Comparison of ENCODE assay signal across 22 cellular contexts in the genomic region with DNA sequence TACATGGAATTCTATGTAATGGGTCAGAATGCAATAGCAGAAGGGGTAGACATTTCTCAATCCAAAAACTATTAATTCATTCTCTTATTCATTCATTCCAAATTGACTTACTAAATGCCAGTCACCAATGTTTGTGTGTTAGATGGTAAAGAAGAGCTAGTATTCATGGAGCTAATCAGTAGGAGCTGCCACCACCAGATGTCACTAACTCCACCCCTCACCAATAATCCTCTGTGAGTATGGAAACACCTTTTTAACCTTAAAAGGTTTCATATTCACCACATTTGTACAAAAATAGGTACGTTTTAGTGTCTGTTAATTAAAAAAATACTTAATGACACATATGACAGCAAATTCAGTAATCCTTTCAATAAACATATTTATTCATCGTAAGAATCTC.
DNase-seq lines count a peak whose midpoint lies in the region; ATAC-seq and TF ChIP-seq lines count a peak whose summit lies in the region.
"Had no signal": no experiment of that assay in that cellular context is flagged by ENCODE, and none has a peak within 500 bp of the region (broad histone marks: within the 10 kb centered on the region; RNA-seq: fewer than 3 reads in every experiment).

No MANE protein-coding gene starts in this region.

- H3K9me3 ChIP-seq in Loucy (ENCODE audit: insufficient read depth, low read depth, low read length) (no peaks in the 10 kb centered on the region), RWPE2 (ENCODE audit: severe bottlenecking) (no peaks in the 10 kb centered on the region), right lobe of liver (no peaks in the 10 kb centered on the region)
- H3K9me3 ChIP-seq: pancreas, right atrium auricular region, stomach, tibial nerve had no signal

- no peaks in the 10 kb centered on the region for H3F3A ChIP-seq in Loucy (ENCODE audit: low read depth)

- no peaks in the 10 kb centered on the region for H3K79me2 ChIP-seq in Loucy (ENCODE audit: insufficient read depth, low read length)

- H3K36me3 ChIP-seq in Loucy (ENCODE audit: insufficient read depth, low read length): no peaks in the 10 kb centered on the region
- no peaks in the 10 kb centered on the region for H3K36me3 ChIP-seq in RWPE2 (ENCODE audit: low read depth)
- no peaks in the 10 kb centered on the region for H3K36me3 ChIP-seq in right lobe of liver
- H3K36me3 ChIP-seq: cardiac muscle cell, pancreas, right atrium auricular region, stomach, tibial nerve had no signal

- no peak overlapping the region for H3K9ac ChIP-seq in Loucy (ENCODE audit: low read depth, low read length, poor library complexity, severe bottlenecking)

- no peak overlapping the region for H2AFZ ChIP-seq in Loucy (ENCODE audit: low read length)

- H3K4me1 ChIP-seq in Loucy (ENCODE audit: insufficient read depth, low read length, poor library complexity, severe bottlenecking): no peaks in the 10 kb centered on the region
- no peaks in the 10 kb centered on the region for H3K4me1 ChIP-seq in RWPE2 (ENCODE audit: insufficient read depth, poor library complexity, severe bottlenecking)
- no peaks in the 10 kb centered on the region for H3K4me1 ChIP-seq in right lobe of liver
- H3K4me1 ChIP-seq: pancreas, right atrium auricular region, stomach, tibial nerve had no signal

- peak; percentile 3 for DNase-seq in NCI-H1694 (lab: John Stamatoyannopoulos, UW)
- no peak for DNase-seq in NCI-H1694 treated with DMSO at 0.1 percent for 48 hours (lab: John Stamatoyannopoulos, UW)
- DNase-seq in RWPE2 (ENCODE audit: low spot score): no peak
- DNase-seq in right lobe of liver: no peak
- no peak for DNase-seq in NCI-H226
- no peak for DNase-seq in hepatic stellate cell (ENCODE audit: low spot score)
- DNase-seq: activated CD4-positive, alpha-beta T cell treated with anti-CD3 and anti-CD28 coated beads, Interleukin-2, amount 10 ng/mL, durations not matched to agents 24 days and 14 days; activated CD8-positive, alpha-beta memory T cell treated with anti-CD3 and anti-CD28 coated beads, Interleukin-2, amount 10 ng/mL, durations not matched to agents 7 days and 5 days; activated naive CD4-positive, alpha-beta T cell treated with anti-CD3 and anti-CD28 coated beads, Interleukin-2, amount 50 U/mL, for 16 hours; anterior cingulate cortex; HFFc6; left ventricle myocardium superior; NCI-H526 treated with DMSO at 0.1 percent for 48 hours; pancreas; stimulated activated CD4-positive, alpha-beta T cell treated with anti-CD3 and anti-CD28 coated beads, Interleukin-4, amount 100 ng/mL, for 24 hours; stomach had no signal

- no peak for TF ChIP-seq POLR2A in right lobe of liver (IDR thresholded peaks at IDR 0.05)

- TF ChIP-seq CTCF in Loucy (conservative IDR thresholded peaks at IDR 0.05; ENCODE audit: low read length): peak; percentile 29
- peak; percentile 25 for TF ChIP-seq CTCF in RWPE2 (IDR thresholded peaks at IDR 0.05; ENCODE audit: poor library complexity, severe bottlenecking)
- TF ChIP-seq CTCF in right lobe of liver (IDR thresholded peaks at IDR 0.05): peak; percentile 12 to 45 (median 36)

- 73% methylated on average over 2 of the region's 2 CpGs for WGBS in right lobe of liver (ENCODE audit: insufficient coverage, low coverage, low lambda C conversion rate, missing lambda C conversion rate)

- no peaks in the 10 kb centered on the region for H3K9me2 ChIP-seq in Loucy (replicated peaks; ENCODE audit: low read depth, low read length)

- no peaks in the 10 kb centered on the region for H3K27me3 ChIP-seq in Loucy (ENCODE audit: insufficient read depth, low read length, poor library complexity, severe bottlenecking)
- peaks cover 7% of the 10 kb centered on the region for H3K27me3 ChIP-seq in RWPE2 (ENCODE audit: insufficient read depth, poor library complexity, severe bottlenecking)
- no peaks in the 10 kb centered on the region for H3K27me3 ChIP-seq in right lobe of liver
- H3K27me3 ChIP-seq: cardiac muscle cell, pancreas, right atrium auricular region, stomach, tibial nerve had no signal

- intact Hi-C loops in right lobe of liver (cut with DNase I): no loop called here

- no peaks in the 10 kb centered on the region for H4K20me1 ChIP-seq in Loucy (ENCODE audit: insufficient read depth, low read length, poor library complexity, severe bottlenecking)

- H3K4me2 ChIP-seq in Loucy (ENCODE audit: low read depth, low read length, poor library complexity, severe bottlenecking): no peak overlapping the region

- ATAC-seq in RWPE2 (ENCODE audit: low read depth): no peak
- peak in 3 of 4 donors; percentile 49 to 57 (median 53) for ATAC-seq in right lobe of liver
- ATAC-seq in HG03354 (IDR thresholded peaks at IDR 0.05; ENCODE audit: poor library complexity, severe bottlenecking, unreplicated experiment): no peak
- ATAC-seq: activated CD8-positive, alpha-beta memory T cell treated with anti-CD3 and anti-CD28 coated beads, Interleukin-2, amount 10 ng/mL, durations not matched to agents 7 days and 5 days; left ventricle myocardium superior; pancreas had no signal

- H3K4me3 ChIP-seq in Loucy (ENCODE audit: low read length, poor library complexity, severe bottlenecking): no peak overlapping the region
- H3K4me3 ChIP-seq in RWPE2 (ENCODE audit: severe bottlenecking): no peak overlapping the region
- no peak overlapping the region for H3K4me3 ChIP-seq in right lobe of liver
- H3K4me3 ChIP-seq: cardiac muscle cell, pancreas, right atrium auricular region, stomach, tibial nerve had no signal

- H3K27ac ChIP-seq in RWPE2 (ENCODE audit: poor library complexity, severe bottlenecking) (no peak overlapping the region), right lobe of liver (no peak overlapping the region)
- H3K27ac ChIP-seq: 22Rv1, cardiac muscle cell, pancreas, right atrium auricular region, stomach, tibial nerve had no signal

Comparison
In these comparisons a context has a peak if more than half of its experiments do, and no peak if none do; other contexts are left out.
1. ATAC-seq: peak in right lobe of liver (3 of 4); none in RWPE2 (single experiment) and HG03354 (single experiment).
2. Peak in every context shown above with its lines, with median percentiles within 50 percentile points of each other: CTCF ChIP-seq.